ENCODE assay signal across 22 cellular contexts in the genomic region with DNA sequence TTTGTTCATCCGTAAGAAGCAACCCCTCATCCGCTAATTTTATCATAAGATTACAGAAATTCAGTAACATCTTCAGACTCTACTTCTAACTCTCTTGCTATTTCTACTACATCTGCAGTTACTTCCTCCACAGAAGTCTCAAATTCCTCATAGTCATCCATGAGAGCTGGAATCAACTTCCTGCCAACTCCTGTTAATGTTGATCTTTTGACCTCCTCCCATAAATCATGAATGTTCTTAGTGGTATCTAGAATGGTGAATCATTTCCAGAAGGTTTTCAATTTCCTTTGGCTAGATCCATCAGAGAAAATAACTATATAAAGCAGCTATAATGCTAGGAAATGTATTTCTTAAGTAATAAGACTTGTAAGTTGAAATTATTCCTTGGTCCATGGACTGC.
DNase-seq lines count a peak whose midpoint lies in the region; ATAC-seq and TF ChIP-seq lines count a peak whose summit lies in the region.
"Had no signal": no experiment of that assay in that cellular context is flagged by ENCODE, and none has a peak within 500 bp of the region (broad histone marks: within the 10 kb centered on the region; RNA-seq: fewer than 3 reads in every experiment).

No MANE protein-coding gene starts in this region.

- H3K79me2 ChIP-seq in mammary epithelial cell (ENCODE audit: insufficient read depth, low read length), result no peaks in the 10 kb centered on the region

- peak; percentile 63 for ATAC-seq in RWPE2 (ENCODE audit: low read depth)
- ATAC-seq: CD8-positive, alpha-beta T cell had no signal

- no peaks in the 10 kb centered on the region for H3K27me3 ChIP-seq in mammary epithelial cell (ENCODE audit: insufficient read depth, low read length)
- no peaks in the 10 kb centered on the region for H3K27me3 ChIP-seq in RWPE2 (ENCODE audit: insufficient read depth, poor library complexity, severe bottlenecking)
- no peaks in the 10 kb centered on the region for H3K27me3 ChIP-seq in ovary

- no peaks in the 10 kb centered on the region for H3K4me1 ChIP-seq in mammary epithelial cell (ENCODE audit: insufficient read depth, low read length)
- no peaks in the 10 kb centered on the region for H3K4me1 ChIP-seq in RWPE2 (ENCODE audit: insufficient read depth, poor library complexity, severe bottlenecking)
- no peaks in the 10 kb centered on the region for H3K4me1 ChIP-seq in ovary (ENCODE audit: insufficient read depth)

- no peak for TF ChIP-seq POLR2A in ovary (IDR thresholded peaks at IDR 0.05)

- TF ChIP-seq CTCF in mammary epithelial cell (conservative IDR thresholded peaks at IDR 0.05 in 1 of 2, IDR thresholded peaks at IDR 0.05 in 1 of 2; ENCODE audit: extremely low read depth in 1 of 2, insufficient read depth in 1 of 2, low read depth in 1 of 2, low read length in 2 of 2) (no peak), MCF 10A (IDR thresholded peaks at IDR 0.05; ENCODE audit: unreplicated experiment) (no peak), RWPE2 (IDR thresholded peaks at IDR 0.05; ENCODE audit: poor library complexity, severe bottlenecking) (no peak), ovary (IDR thresholded peaks at IDR 0.05) (no peak)

- peak; percentile 3 for DNase-seq in mammary epithelial cell
- DNase-seq in MCF 10A (ENCODE audit: unreplicated experiment), result no peak
- DNase-seq in RWPE2 (ENCODE audit: low spot score), result no peak
- DNase-seq in kidney glomerular epithelial cell (lab: John Stamatoyannopoulos, UW), result peak; percentile 79
- DNase-seq in activated naive CD4-positive, alpha-beta T cell treated with anti-CD3 and anti-CD28 coated beads, Interleukin-2, amount 10 ng/mL, durations not matched to agents 7 days and 5 days, result no peak
- no peak for DNase-seq in ovary
- DNase-seq in NCI-H82 (lab: John Stamatoyannopoulos, UW), result no peak
- DNase-seq: 8988T; AML-193; C1 segment of cervical spinal cord; Calu3; CD8-positive, alpha-beta T cell; GM23248; H9; KG1; MV-4-11; NCI-H1694; NCI-H2081; NCI-H2171; NCI-H345; NCI-H524; SHP77 had no signal

- H4K20me1 ChIP-seq in mammary epithelial cell (ENCODE audit: insufficient read depth, low read length), result no peaks in the 10 kb centered on the region

- CTCF ChIA-PET in mammary epithelial cell (lab: Charles Lee; ENCODE audit: low non-redundant PET) (no interaction called here), MCF 10A (lab: Yijun Ruan, JAX) (no interaction called here)
- CTCF ChIA-PET in activated naive CD4-positive, alpha-beta T cell treated with anti-CD3 and anti-CD28 coated beads, Interleukin-2, amount 10 ng/mL, durations not matched to agents 7 days and 5 days (lab: Charles Lee), result no interaction called here

- no peaks in the 10 kb centered on the region for H3K9me3 ChIP-seq in mammary epithelial cell (replicated peaks; ENCODE audit: insufficient read depth, low read length)
- no peaks in the 10 kb centered on the region for H3K9me3 ChIP-seq in RWPE2 (ENCODE audit: severe bottlenecking)
- no peaks in the 10 kb centered on the region for H3K9me3 ChIP-seq in ovary

- H3K36me3 Mint-ChIP-seq in MCF 10A (ENCODE audit: insufficient read depth, unreplicated experiment), result no peaks in the 10 kb centered on the region
- no peaks in the 10 kb centered on the region for H3K36me3 Mint-ChIP-seq in activated naive CD4-positive, alpha-beta T cell treated with anti-CD3 and anti-CD28 coated beads, Interleukin-2, amount 10 ng/mL, durations not matched to agents 7 days and 5 days
- H3K36me3 Mint-ChIP-seq: CD8-positive, alpha-beta T cell had no signal

- H3K4me2 ChIP-seq in mammary epithelial cell (ENCODE audit: insufficient read depth, low read depth, low read length), result no peak overlapping the region

- WGBS in mammary epithelial cell (ENCODE audit: low coverage, missing lambda C conversion rate), result 97% methylated on average over 2 of the region's 2 CpGs
- 87 to 91% (median 90%) methylated on average over 2 of the region's 2 CpGs for WGBS in ovary, 3 donors

- BruUV-seq in mammary epithelial cell (replicated peaks; lab: Mats Ljungman, UMichigan) (no TSS peak), MCF 10A (replicated peaks; lab: Mats Ljungman, UMichigan) (no TSS peak)

- H3K4me1 Mint-ChIP-seq in MCF 10A (ENCODE audit: insufficient read depth, unreplicated experiment), result peaks cover 6% of the 10 kb centered on the region
- no peaks in the 10 kb centered on the region for H3K4me1 Mint-ChIP-seq in activated naive CD4-positive, alpha-beta T cell treated with anti-CD3 and anti-CD28 coated beads, Interleukin-2, amount 10 ng/mL, durations not matched to agents 7 days and 5 days

- no peak overlapping the region for H3K27ac Mint-ChIP-seq in MCF 10A (ENCODE audit: low read depth, unreplicated experiment)
- H3K27ac Mint-ChIP-seq in activated naive CD4-positive, alpha-beta T cell treated with anti-CD3 and anti-CD28 coated beads, Interleukin-2, amount 10 ng/mL, durations not matched to agents 7 days and 5 days, result no peak overlapping the region
- H3K27ac Mint-ChIP-seq: CD8-positive, alpha-beta T cell; H9 had no signal

- no peak overlapping the region for H3K27ac ChIP-seq in mammary epithelial cell (ENCODE audit: insufficient read depth, low read depth, low read length)
- H3K27ac ChIP-seq in RWPE2 (ENCODE audit: poor library complexity, severe bottlenecking), result peak overlapping the region; percentile 50
- no peak overlapping the region for H3K27ac ChIP-seq in ovary
- H3K27ac ChIP-seq: GM23248 had no signal

- H3K36me3 ChIP-seq in mammary epithelial cell (ENCODE audit: insufficient read depth, low read length) (no peaks in the 10 kb centered on the region), RWPE2 (ENCODE audit: low read depth) (no peaks in the 10 kb centered on the region), ovary (no peaks in the 10 kb centered on the region)

- no peak overlapping the region for H3K4me3 ChIP-seq in mammary epithelial cell (replicated peaks in 1 of 3; ENCODE audit: insufficient read depth in 1 of 3, low read depth in 2 of 3, low read length in 3 of 3)
- H3K4me3 ChIP-seq in RWPE2 (ENCODE audit: severe bottlenecking), result no peak overlapping the region
- H3K4me3 ChIP-seq in ovary, result no peak overlapping the region
- H3K4me3 ChIP-seq: GM23248 had no signal

- no peak overlapping the region for H3K9ac ChIP-seq in mammary epithelial cell (ENCODE audit: insufficient read depth, low read length)
- H3K9ac ChIP-seq: GM23248 had no signal

- intact Hi-C loops in mammary epithelial cell (cut with micrococcal nuclease) (no loop called here), MCF 10A (cut with micrococcal nuclease) (no loop called here), ovary (cut with DNase I) (no loop called here)

- H3K27me3 Mint-ChIP-seq in MCF 10A (ENCODE audit: insufficient read depth, unreplicated experiment), result peaks cover 16% of the 10 kb centered on the region
- H3K27me3 Mint-ChIP-seq in activated naive CD4-positive, alpha-beta T cell treated with anti-CD3 and anti-CD28 coated beads, Interleukin-2, amount 10 ng/mL, durations not matched to agents 7 days and 5 days, result no peaks in the 10 kb centered on the region

- in situ Hi-C loops in mammary epithelial cell (cut with MboI; ENCODE audit: low sequenced_read_pairs in 2 of 2), result no loop called here

- H3K4me3 Mint-ChIP-seq in MCF 10A (ENCODE audit: unreplicated experiment), result no peak overlapping the region
- H3K4me3 Mint-ChIP-seq in activated naive CD4-positive, alpha-beta T cell treated with anti-CD3 and anti-CD28 coated beads, Interleukin-2, amount 10 ng/mL, durations not matched to agents 7 days and 5 days, result no peak overlapping the region
- H3K4me3 Mint-ChIP-seq: CD8-positive, alpha-beta T cell; H9 had no signal

- H3K9me3 Mint-ChIP-seq in MCF 10A (ENCODE audit: unreplicated experiment), result no peaks in the 10 kb centered on the region
- peaks cover 3% of the 10 kb centered on the region for H3K9me3 Mint-ChIP-seq in activated naive CD4-positive, alpha-beta T cell treated with anti-CD3 and anti-CD28 coated beads, Interleukin-2, amount 10 ng/mL, durations not matched to agents 7 days and 5 days
- H3K9me3 Mint-ChIP-seq: CD8-positive, alpha-beta T cell had no signal

- no peak overlapping the region for H2AFZ ChIP-seq in mammary epithelial cell (ENCODE audit: low read depth, low read length)
- H2AFZ ChIP-seq: GM23248 had no signal

- POLR2A ChIA-PET in MCF 10A (lab: Yijun Ruan, JAX), result no interaction called here

- no peak for TF ChIP-seq EP300 in ovary (IDR thresholded peaks at IDR 0.05)

- dilution Hi-C loops in mammary epithelial cell (cut with HindIII; ENCODE audit: low sequenced_read_pairs), result no loop called here

Comparison
In these comparisons a context has a peak if more than half of its experiments do, and no peak if none do; other contexts are left out.
1. DNase-seq: peak in mammary epithelial cell (single experiment) and kidney glomerular epithelial cell (single experiment); none in MCF 10A (single experiment), RWPE2 (single experiment), activated naive CD4-positive, alpha-beta T cell treated with anti-CD3 and anti-CD28 coated beads, Interleukin-2, amount 10 ng/mL, durations not matched to agents 7 days and 5 days (single experiment), ovary (0 of 5) and NCI-H82 (single experiment).